In genomic region chr13:32904271-32904670, GRCh38 we compare ENCODE assay signal across 14 cellular contexts.
DNase-seq lines count a peak whose midpoint lies in the region; ATAC-seq and TF ChIP-seq lines count a peak whose summit lies in the region.
"Had no signal": no experiment of that assay in that cellular context is flagged by ENCODE, and none has a peak within 500 bp of the region (broad histone marks: within the 10 kb centered on the region; RNA-seq: fewer than 3 reads in every experiment).

No MANE protein-coding gene starts in this region.

- no peak overlapping the region for H3K4me3 Mint-ChIP-seq in stimulated activated naive CD8-positive, alpha-beta T cell treated with anti-CD3 and anti-CD28 coated beads, Interleukin-15, amount 100 ng/mL, for 72 hours

- H3K9me3 ChIP-seq in right atrium auricular region (no peaks in the 10 kb centered on the region), mesodermal cell (ENCODE audit: control insufficient read depth, low read length) (peaks cover 5% of the 10 kb centered on the region), mesenchymal stem cell (ENCODE audit: control insufficient read depth, low read length) (no peaks in the 10 kb centered on the region)
- H3K9me3 ChIP-seq: BLaER1 treated with 17β-estradiol and CSF1 and Interleukin-3, amounts not matched to agents 10 nM and 100 nM; MG63 had no signal

- no peak overlapping the region for H3K14ac ChIP-seq in mesenchymal stem cell (ENCODE audit: low read length in 2 of 2)

- H3K27ac Mint-ChIP-seq in stimulated activated naive CD8-positive, alpha-beta T cell treated with anti-CD3 and anti-CD28 coated beads, Interleukin-15, amount 100 ng/mL, for 72 hours = peak overlapping the region in 1 of 2 donors; percentile 63

- no peak overlapping the region for H3K4me2 ChIP-seq in mesenchymal stem cell (ENCODE audit: low read length, poor library complexity, severe bottlenecking)

- H3K36me3 ChIP-seq in right atrium auricular region = no peaks in the 10 kb centered on the region
- no peaks in the 10 kb centered on the region for H3K36me3 ChIP-seq in brain microvascular endothelial cell (replicated peaks)
- no peaks in the 10 kb centered on the region for H3K36me3 ChIP-seq in mesodermal cell (ENCODE audit: control insufficient read depth, insufficient read depth, low read length)
- H3K36me3 ChIP-seq in mesenchymal stem cell (ENCODE audit: control insufficient read depth in 1 of 2, insufficient read depth in 2 of 2, low read depth in 1 of 2, low read length in 2 of 2) = no peaks in the 10 kb centered on the region
- H3K36me3 ChIP-seq: BLaER1 treated with 17β-estradiol and CSF1 and Interleukin-3, amounts not matched to agents 10 nM and 100 nM; MG63 had no signal

- in situ Hi-C loops in brain microvascular endothelial cell (cut with HindIII; ENCODE audit: low pct_ligation_motif_present, low sequenced_read_pairs) = no loop called here

- H3K79me1 ChIP-seq in mesenchymal stem cell (replicated peaks; ENCODE audit: low read length, poor library complexity, severe bottlenecking) = no peaks in the 10 kb centered on the region

- H3K9me3 Mint-ChIP-seq in stimulated activated naive CD8-positive, alpha-beta T cell treated with anti-CD3 and anti-CD28 coated beads, Interleukin-15, amount 100 ng/mL, for 72 hours = peaks cover 0 to 11% of the 10 kb centered on the region in 2 donors

- H2BK15ac ChIP-seq in mesenchymal stem cell (ENCODE audit: low read depth, poor library complexity, severe bottlenecking) = no peak overlapping the region

- H3K4me1 Mint-ChIP-seq in stimulated activated naive CD8-positive, alpha-beta T cell treated with anti-CD3 and anti-CD28 coated beads, Interleukin-15, amount 100 ng/mL, for 72 hours = peaks cover 60% of the 10 kb centered on the region

- peaks cover 17% of the 10 kb centered on the region for H3K27me3 Mint-ChIP-seq in stimulated activated naive CD8-positive, alpha-beta T cell treated with anti-CD3 and anti-CD28 coated beads, Interleukin-15, amount 100 ng/mL, for 72 hours

- no peak overlapping the region for H3K4ac ChIP-seq in mesenchymal stem cell (ENCODE audit: low read depth in 1 of 2, low read length in 2 of 2)

- H4K8ac ChIP-seq in mesenchymal stem cell (ENCODE audit: low read length) = no peak overlapping the region

- H2AK5ac ChIP-seq in mesenchymal stem cell (ENCODE audit: low read length, severe bottlenecking) = no peak overlapping the region

- no peak overlapping the region for H4K91ac ChIP-seq in mesenchymal stem cell (ENCODE audit: low read length)

- peak overlapping the region; percentile 1 to 68 for H3K27ac ChIP-seq in right atrium auricular region
- H3K27ac ChIP-seq in brain microvascular endothelial cell = no peak overlapping the region
- H3K27ac ChIP-seq in mesodermal cell (ENCODE audit: low read depth, low read length, severe bottlenecking) = peak overlapping the region; percentile 17
- H3K27ac ChIP-seq in mesenchymal stem cell (ENCODE audit: low read length, poor library complexity, severe bottlenecking) = no peak overlapping the region
- H3K27ac ChIP-seq: BLaER1 treated with 17β-estradiol and CSF1 and Interleukin-3, amounts not matched to agents 10 nM and 100 nM had no signal

- no peak overlapping the region for H2BK5ac ChIP-seq in mesenchymal stem cell (ENCODE audit: low read depth, low read length, poor library complexity, severe bottlenecking)

- DNase-seq in right atrium auricular region (ENCODE audit: low spot score) (no peak), Right ventricle myocardium superior (no peak), brain microvascular endothelial cell (peak; percentile 11), SK-N-DZ (ENCODE audit: low spot score) (no peak), mesenchymal stem cell (no peak)
- DNase-seq in stimulated activated naive CD8-positive, alpha-beta T cell treated with anti-CD3 and anti-CD28 coated beads, Interleukin-15, amount 100 ng/mL, for 72 hours = no peak
- DNase-seq: NCI-H1048, NCI-H1436, NCI-H1930, NCI-H345, NCI-H524 treated with DMSO at 0.1 percent for 48 hours had no signal

- no peak overlapping the region for H3K18ac ChIP-seq in mesenchymal stem cell (ENCODE audit: low read depth in 1 of 2, low read length in 2 of 2)

- H2BK12ac ChIP-seq in mesenchymal stem cell (ENCODE audit: low read length in 2 of 2) = no peak overlapping the region

- WGBS in mesodermal cell (ENCODE audit: insufficient coverage in 2 of 2), 2 experiments = 100% methylated on average over 2 of the region's 2 CpGs
- WGBS in mesenchymal stem cell = 98% methylated on average over 2 of the region's 2 CpGs

- H3K4me1 ChIP-seq in right atrium auricular region = peaks cover 0 to 17% of the 10 kb centered on the region in 2 donors
- H3K4me1 ChIP-seq in mesodermal cell (ENCODE audit: control insufficient read depth, insufficient read depth, low read length, poor library complexity, severe bottlenecking) = peaks cover 9% of the 10 kb centered on the region
- H3K4me1 ChIP-seq in mesenchymal stem cell (ENCODE audit: control insufficient read depth, insufficient read depth, low read depth, low read length) = peaks cover 2% of the 10 kb centered on the region

- H3K9ac ChIP-seq in mesenchymal stem cell (ENCODE audit: low read length) = no peak overlapping the region
- H3K9ac ChIP-seq: BLaER1 treated with 17β-estradiol and CSF1 and Interleukin-3, amounts not matched to agents 10 nM and 100 nM had no signal

- no peak overlapping the region for H2AFZ ChIP-seq in mesenchymal stem cell (ENCODE audit: low read depth, low read length)

- H3K4me3 ChIP-seq in right atrium auricular region (no peak overlapping the region), brain microvascular endothelial cell (ENCODE audit: low read depth, low read length) (no peak overlapping the region), mesodermal cell (ENCODE audit: extremely low read depth, insufficient read depth, low read length, poor library complexity, severe bottlenecking) (no peak overlapping the region), mesenchymal stem cell (ENCODE audit: insufficient read depth in 1 of 2, low read depth in 1 of 2, low read length in 2 of 2) (no peak overlapping the region)
- H3K4me3 ChIP-seq: BLaER1 treated with 17β-estradiol and CSF1 and Interleukin-3, amounts not matched to agents 10 nM and 100 nM; MG63 had no signal

- intact Hi-C loops in Right ventricle myocardium superior (cut with DNase I) = no loop called here

- no peaks in the 10 kb centered on the region for H3K27me3 ChIP-seq in right atrium auricular region
- no peaks in the 10 kb centered on the region for H3K27me3 ChIP-seq in brain microvascular endothelial cell (replicated peaks)
- no peaks in the 10 kb centered on the region for H3K27me3 ChIP-seq in mesenchymal stem cell (ENCODE audit: control insufficient read depth in 1 of 2, insufficient read depth in 1 of 2, low read length in 2 of 2)
- H3K27me3 ChIP-seq: BLaER1 treated with 17β-estradiol and CSF1 and Interleukin-3, amounts not matched to agents 10 nM and 100 nM; MG63 had no signal

- H3K23ac ChIP-seq in mesenchymal stem cell (ENCODE audit: low read length in 2 of 2) = no peak overlapping the region

- no peak for TF ChIP-seq CTCF in right atrium auricular region (IDR thresholded peaks at IDR 0.05)
- no peak for TF ChIP-seq CTCF in brain microvascular endothelial cell (IDR thresholded peaks at IDR 0.05; ENCODE audit: low read depth, low read length, missing control alignments)

- ATAC-seq in Right ventricle myocardium superior (ENCODE audit: poor library complexity) = no peak
- ATAC-seq in stimulated activated naive CD8-positive, alpha-beta T cell treated with anti-CD3 and anti-CD28 coated beads, Interleukin-15, amount 100 ng/mL, for 72 hours = no peak

- no peak overlapping the region for H2BK120ac ChIP-seq in mesenchymal stem cell (ENCODE audit: low read depth, low read length)

Comparison
In these comparisons a context has a peak if more than half of its experiments do, and no peak if none do; other contexts are left out.
1. H3K27ac ChIP-seq: peak in right atrium auricular region (2 of 2) and mesodermal cell (single experiment); none in brain microvascular endothelial cell (single experiment) and mesenchymal stem cell (single experiment).